ENCODE assay signal across 1 cellular context in genomic region chr15:41905360-41905793, GRCh38.
TF ChIP-seq lines count a peak whose summit lies in the region.

No MANE protein-coding gene starts in this region.

TF ChIP-seq in GM12878, 131 proteins besides CTCF, POLR2A, EP300 and RAD21:
- TF ChIP-seq WRNIP1 (IDR thresholded peaks at IDR 0.05; ENCODE audit: borderline replicate concordance, low read depth, low read length) (no peak), CBFB (IDR thresholded peaks at IDR 0.05; ENCODE audit: low read depth) (no peak), HSF1 (IDR thresholded peaks at IDR 0.05; ENCODE audit: low read depth, low read length) (no peak), E2F8 (IDR thresholded peaks at IDR 0.05; ENCODE audit: low read depth, partially characterized antibody) (no peak), EED (IDR thresholded peaks at IDR 0.05; ENCODE audit: low read depth) (no peak), MYB (IDR thresholded peaks at IDR 0.05; ENCODE audit: borderline replicate concordance, low read depth, low read length) (no peak), E2F4 (IDR thresholded peaks at IDR 0.05; ENCODE audit: low read depth, low read length) (no peak), EGR1 (IDR thresholded peaks at IDR 0.05; ENCODE audit: borderline replicate concordance in 1 of 2, low read depth in 2 of 2, low read length in 2 of 2) (no peak), NFIC (IDR thresholded peaks at IDR 0.05; ENCODE audit: low read depth, low read length) (no peak), PAX5 (IDR thresholded peaks at IDR 0.05; ENCODE audit: borderline replicate concordance, low read depth, low read length) (no peak), MTA2 (IDR thresholded peaks at IDR 0.05; ENCODE audit: low read depth) (no peak), BCL3 (IDR thresholded peaks at IDR 0.05; ENCODE audit: borderline replicate concordance, insufficient read depth, low read depth, low read length, poor library complexity, severe bottlenecking) (no peak), RB1 (IDR thresholded peaks at IDR 0.05; ENCODE audit: borderline replicate concordance) (no peak), RUNX3 (IDR thresholded peaks at IDR 0.05; ENCODE audit: low read length) (no peak)
